In the genomic region with DNA sequence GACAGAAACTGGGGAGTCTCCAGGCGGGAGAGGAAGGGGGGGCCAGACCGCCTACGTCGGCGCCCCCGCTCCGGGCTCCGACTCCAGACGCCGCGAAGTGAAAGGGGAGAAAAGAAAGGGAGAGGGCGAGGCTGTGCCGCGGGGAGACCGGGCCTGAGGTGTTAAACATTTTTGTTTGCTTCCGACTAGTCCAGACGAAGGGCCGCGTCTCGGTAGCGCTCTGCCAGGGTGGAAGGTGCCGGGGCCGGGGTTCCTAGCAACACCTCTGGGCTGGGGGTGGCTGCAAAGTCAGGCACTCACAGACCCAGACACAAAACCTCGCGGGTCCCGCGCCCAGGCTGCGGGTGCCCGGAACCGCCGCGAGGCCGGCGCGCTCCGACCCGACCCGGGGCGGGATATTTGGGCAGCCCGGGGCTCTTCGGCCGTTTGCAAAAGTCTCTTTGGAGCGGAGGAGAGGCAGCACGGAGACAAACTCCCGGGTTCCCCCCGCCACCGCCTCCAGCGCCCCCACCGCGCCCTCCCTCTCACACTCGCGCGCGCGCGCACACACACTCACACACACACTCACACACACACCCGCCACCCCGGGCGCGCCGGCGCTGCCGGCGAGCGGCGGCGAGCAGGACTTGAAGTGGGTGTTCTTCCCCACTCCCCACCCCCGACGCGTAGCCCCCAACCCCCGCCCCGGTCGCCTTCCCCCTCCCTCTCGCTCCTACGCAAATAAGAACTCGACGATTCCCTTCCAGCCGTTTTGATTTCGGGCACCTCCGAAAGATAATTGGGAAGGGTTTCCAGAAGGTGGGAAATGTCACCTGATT, we compare ENCODE assay signal across 8 cellular contexts. TPM values are rescaled to one million over a fixed set of nuclear protein-coding genes. Genes with fewer than 3 reads are reported as not detected.
A peak's percentile ranks its signal among the peaks of the same experiment; 100 is the strongest.
DNase-seq lines count a peak whose midpoint lies in the region; ATAC-seq and TF ChIP-seq lines count a peak whose summit lies in the region.

No MANE protein-coding gene starts in this region.

- H3K4me1 Mint-ChIP-seq in activated CD4-positive, alpha-beta T cell treated with anti-CD3 and anti-CD28 coated beads for 36 hours: peaks cover 37% of the 10 kb centered on the region

- intact Hi-C loops in activated CD4-positive, alpha-beta T cell treated with anti-CD3 and anti-CD28 coated beads for 36 hours (cut with DNase I, micrococcal nuclease): loop anchor here (2.0 to 5.0 kb wide), 5 partner anchors 82 to 832 kb away; partner anchors contain the start of genes ARL15 (in 1 of the 2) and NDUFS4 (in 1 of the 2)
- intact Hi-C loops in body of pancreas (cut with DNase I): loop anchor here (10.0 kb wide), 1 partner anchor 735 kb away; no protein-coding TSS in a partner anchor

- POLR2A ChIA-PET in activated CD4-positive, alpha-beta T cell treated with anti-CD3 and anti-CD28 coated beads for 36 hours (lab: Charles Lee): no interaction called here

- peaks cover 50% of the 10 kb centered on the region for H3K27me3 Mint-ChIP-seq in activated CD4-positive, alpha-beta T cell treated with anti-CD3 and anti-CD28 coated beads for 36 hours

- H3K4me3 Mint-ChIP-seq in activated CD4-positive, alpha-beta T cell treated with anti-CD3 and anti-CD28 coated beads for 36 hours: peak overlapping the region; percentile 76

- no peaks in the 10 kb centered on the region for H3K36me3 ChIP-seq in body of pancreas (replicated peaks in 1 of 2; ENCODE audit: insufficient read depth in 1 of 2, low read depth in 2 of 2)
- no peaks in the 10 kb centered on the region for H3K36me3 ChIP-seq in skeletal muscle satellite cell (ENCODE audit: insufficient read depth, low read length)

- H3K36me3 Mint-ChIP-seq in activated CD4-positive, alpha-beta T cell treated with anti-CD3 and anti-CD28 coated beads for 36 hours (ENCODE audit: low read depth): no peaks in the 10 kb centered on the region

- WGBS in body of pancreas, 2 donors: 0 to 1% methylated on average over 15 to 62 of the region's 80 CpGs

- TF ChIP-seq CTCF in body of pancreas (IDR thresholded peaks at IDR 0.05): no peak

- H3K27me3 ChIP-seq in body of pancreas (no peaks in the 10 kb centered on the region), skeletal muscle satellite cell (ENCODE audit: control insufficient read depth, insufficient read depth, low read length) (no peaks in the 10 kb centered on the region)

- peak in 1 of 3 donors; percentile 13 for TF ChIP-seq POLR2A in body of pancreas (IDR thresholded peaks at IDR 0.05)

- peak overlapping the region in 2 of 4 donors; percentile 6 to 21 for H3K27ac ChIP-seq in body of pancreas

- peak; percentile 54 for DNase-seq in activated CD4-positive, alpha-beta T cell treated with anti-CD3 and anti-CD28 coated beads for 36 hours
- DNase-seq in activated CD4-positive, alpha-beta T cell treated with anti-CD3 and anti-CD28 coated beads, Interleukin-2, amount 50 U/mL, for 1 hour: no peak
- peak; percentile 76 for DNase-seq in OCI-M1 (lab: John Stamatoyannopoulos, UW)
- DNase-seq in body of pancreas: peak; percentile 27 to 47 (median 32)
- DNase-seq in G401 (ENCODE audit: low spot score): no peak

- peak overlapping the region; percentile 100 for H3K4me2 ChIP-seq in skeletal muscle satellite cell (ENCODE audit: low read length)

- H3K4me1 ChIP-seq in body of pancreas (peaks cover 12% of the 10 kb centered on the region), skeletal muscle satellite cell (ENCODE audit: control insufficient read depth, insufficient read depth, low read length) (peaks cover 16% of the 10 kb centered on the region)

- H3K9ac ChIP-seq in skeletal muscle satellite cell (ENCODE audit: low read depth, low read length): peak overlapping the region; percentile 76

- peak; percentile 25 for ATAC-seq in activated CD4-positive, alpha-beta T cell treated with anti-CD3 and anti-CD28 coated beads for 36 hours
- peak; percentile 28 for ATAC-seq in body of pancreas
- ATAC-seq in GM21529 (IDR thresholded peaks at IDR 0.05; ENCODE audit: unreplicated experiment): no peak

- H3K9me3 ChIP-seq in body of pancreas (no peaks in the 10 kb centered on the region), iPS-18c (ENCODE audit: control insufficient read depth, insufficient read depth, low read length) (peaks cover 2% of the 10 kb centered on the region), skeletal muscle satellite cell (replicated peaks; ENCODE audit: low read length) (no peaks in the 10 kb centered on the region)

- in situ Hi-C loops in G401 (cut with HindIII; ENCODE audit: low sequenced_read_pairs): no loop called here

- H3K27ac Mint-ChIP-seq in activated CD4-positive, alpha-beta T cell treated with anti-CD3 and anti-CD28 coated beads for 36 hours: no peak overlapping the region

- H3K4me3 ChIP-seq in body of pancreas: peak overlapping the region; percentile 21 to 48
- peak overlapping the region; percentile 65 for H3K4me3 ChIP-seq in iPS-18c (ENCODE audit: insufficient read depth, low read depth, low read length)
- H3K4me3 ChIP-seq in skeletal muscle satellite cell (ENCODE audit: low read length): peak overlapping the region; percentile 74

- CTCF ChIA-PET in activated CD4-positive, alpha-beta T cell treated with anti-CD3 and anti-CD28 coated beads for 36 hours (lab: Charles Lee): no interaction called here

- H3K9me3 Mint-ChIP-seq in activated CD4-positive, alpha-beta T cell treated with anti-CD3 and anti-CD28 coated beads for 36 hours (ENCODE audit: low read depth): no peaks in the 10 kb centered on the region

RNA-seq across cellular contexts. Expression of gene FST, which starts 0.6 kb away (rescaled TPM):
- under 1 TPM; 0.43 to 0.54 TPM for total RNA-seq in activated CD4-positive, alpha-beta T cell treated with anti-CD3 and anti-CD28 coated beads for 36 hours
- total RNA-seq in body of pancreas: under 1 TPM; 0.52 to 0.99 TPM
- total RNA-seq in skeletal muscle satellite cell (2012; rRNA removed): 27.4 and 35.2 TPM in 2 replicates
- total RNA-seq in G401 (2014; rRNA removed; shearing (Covaris generic)): not detected in 2 replicates

Comparison
In these comparisons a context has a peak if more than half of its experiments do, and no peak if none do; other contexts are left out.
1. DNase-seq: peak in activated CD4-positive, alpha-beta T cell treated with anti-CD3 and anti-CD28 coated beads for 36 hours (single experiment), OCI-M1 (single experiment) and body of pancreas (4 of 4); none in activated CD4-positive, alpha-beta T cell treated with anti-CD3 and anti-CD28 coated beads, Interleukin-2, amount 50 U/mL, for 1 hour (single experiment) and G401 (single experiment).
2. Peak in every context shown above with its lines, with median percentiles within 50 percentile points of each other: H3K4me3 ChIP-seq.